18 cellular contexts compared by ENCODE assay signal in genomic region chr18:5969355-5970003, GRCh38.
"Had no signal": no experiment of that assay in that cellular context is flagged by ENCODE, and none has a peak within 500 bp of the region (broad histone marks: within the 10 kb centered on the region; RNA-seq: fewer than 3 reads in every experiment).

No MANE protein-coding gene starts in this region.

- H3K36me3 Mint-ChIP-seq: activated naive CD4-positive, alpha-beta T cell treated with anti-CD3 and anti-CD28 coated beads, Interleukin-2, amount 50 U/mL, for 24 hours; neural progenitor cell had no signal

- H3K27ac Mint-ChIP-seq: activated naive CD4-positive, alpha-beta T cell treated with anti-CD3 and anti-CD28 coated beads, Interleukin-2, amount 50 U/mL, for 24 hours; activated T-cell treated with anti-CD3 and anti-CD28 coated beads, Interleukin-2, amount 50 U/mL, for 72 hours; dendritic cell treated with granulocyte-macrophage colony-stimulating factor and Interleukin-4, amounts not matched to agents 40 ng/mL and 50 ng/mL, for 4 days; neural progenitor cell had no signal

- DNase-seq: activated CD4-positive, alpha-beta T cell treated with anti-CD3 and anti-CD28 coated beads for 1 hour; activated effector memory CD4-positive, alpha-beta T cell treated with anti-CD3 and anti-CD28 coated beads, Interleukin-2, amount 50 U/mL, for 16 hours; effector memory CD4-positive, alpha-beta T cell; lower lobe of right lung; ovary; stimulated activated CD4-positive, alpha-beta T cell treated with anti-CD3 and anti-CD28 coated beads, Interleukin-12 subunit alpha, Interleukin-12 subunit beta, amount 100 ng/mL, for 4 hours; stimulated activated CD4-positive, alpha-beta T cell treated with anti-CD3 and anti-CD28 coated beads, Interleukin-1b, Interleukin-23, amount 100 ng/mL, for 48 hours; stimulated activated CD8-positive, alpha-beta memory T cell treated with anti-CD3 and anti-CD28 coated beads, Interleukin-4, amount 100 ng/mL, for 48 hours; stimulated activated naive CD8-positive, alpha-beta T cell treated with anti-CD3 and anti-CD28 coated beads, Interleukin-15, Interleukin-2, amounts not matched to agents 100 U/mL and 50 U/mL, for 24 hours; SW 1271; uterus; WERI-Rb-1 had no signal

- H3K4me3 Mint-ChIP-seq: activated naive CD4-positive, alpha-beta T cell treated with anti-CD3 and anti-CD28 coated beads, Interleukin-2, amount 50 U/mL, for 24 hours; activated T-cell treated with anti-CD3 and anti-CD28 coated beads, Interleukin-2, amount 50 U/mL, for 72 hours; dendritic cell treated with granulocyte-macrophage colony-stimulating factor and Interleukin-4, amounts not matched to agents 40 ng/mL and 50 ng/mL, for 4 days; neural progenitor cell had no signal

- H3K27ac ChIP-seq: lower lobe of right lung, neural progenitor cell, ovary, tibial nerve, uterus, WERI-Rb-1 had no signal

- FAIRE-seq: bronchial epithelial cell had no signal

- H3K9me3 Mint-ChIP-seq: activated naive CD4-positive, alpha-beta T cell treated with anti-CD3 and anti-CD28 coated beads, Interleukin-2, amount 50 U/mL, for 24 hours; activated T-cell treated with anti-CD3 and anti-CD28 coated beads, Interleukin-2, amount 50 U/mL, for 72 hours; dendritic cell treated with granulocyte-macrophage colony-stimulating factor and Interleukin-4, amounts not matched to agents 40 ng/mL and 50 ng/mL, for 4 days; neural progenitor cell had no signal

- ATAC-seq: lower lobe of right lung; stimulated activated naive CD8-positive, alpha-beta T cell treated with anti-CD3 and anti-CD28 coated beads, Interleukin-15, Interleukin-2, amounts not matched to agents 100 U/mL and 50 U/mL, for 24 hours had no signal

- H3K27me3 Mint-ChIP-seq: activated naive CD4-positive, alpha-beta T cell treated with anti-CD3 and anti-CD28 coated beads, Interleukin-2, amount 50 U/mL, for 24 hours; dendritic cell treated with granulocyte-macrophage colony-stimulating factor and Interleukin-4, amounts not matched to agents 40 ng/mL and 50 ng/mL, for 4 days had no signal
